Comparison of ENCODE assay signal across 14 cellular contexts in genomic region chr6:90369651-90370050, GRCh38.
DNase-seq lines count a peak whose midpoint lies in the region; ATAC-seq, FAIRE-seq and TF ChIP-seq lines count a peak whose summit lies in the region.
"Had no signal": no experiment of that assay in that cellular context is flagged by ENCODE, and none has a peak within 500 bp of the region (broad histone marks: within the 10 kb centered on the region; RNA-seq: fewer than 3 reads in every experiment).

No MANE protein-coding gene starts in this region.

- CTCF ChIA-PET in PC-9 (lab: Charles Lee) (interaction anchor here (1.5 kb wide), 1 partner anchor 429 kb away, joined by 12 read pairs; no protein-coding TSS in a partner anchor), endothelial cell of umbilical vein (lab: Charles Lee) (interaction anchor here (1.2 to 1.4 kb wide), 4 partner anchors 10 to 110 kb away, joined by 3 to 8 read pairs (median 4); no protein-coding TSS in a partner anchor)

- peaks cover 72% of the 10 kb centered on the region for H3K4me1 ChIP-seq in DOHH2 (ENCODE audit: control insufficient read depth, low read length)
- H3K4me1 ChIP-seq in PC-9 (replicated peaks; ENCODE audit: insufficient read depth): peaks cover 21% of the 10 kb centered on the region
- peaks cover 16% of the 10 kb centered on the region for H3K4me1 ChIP-seq in endothelial cell of umbilical vein (ENCODE audit: control insufficient read depth, extremely low read depth, insufficient read depth, low read length)

- H4K20me1 ChIP-seq in DOHH2 (ENCODE audit: control insufficient read depth, insufficient read depth, low read depth, low read length) (no peaks in the 10 kb centered on the region), PC-9 (ENCODE audit: insufficient read depth) (no peaks in the 10 kb centered on the region), endothelial cell of umbilical vein (replicated peaks; ENCODE audit: control insufficient read depth, extremely low read depth, insufficient read depth, low read length) (no peaks in the 10 kb centered on the region)

- peaks cover 1% of the 10 kb centered on the region for H3K36me3 Mint-ChIP-seq in progenitor cell of endocrine pancreas (ENCODE audit: insufficient read depth)
- H3K36me3 Mint-ChIP-seq: CD14-positive monocyte had no signal

- TF ChIP-seq CTCF in DOHH2 (IDR thresholded peaks at IDR 0.05; ENCODE audit: low read depth, low read length, poor library complexity, severe bottlenecking): no peak
- no peak for TF ChIP-seq CTCF in PC-9 (conservative IDR thresholded peaks at IDR 0.05)
- no peak for TF ChIP-seq CTCF in endothelial cell of umbilical vein (IDR thresholded peaks at IDR 0.05; ENCODE audit: extremely low read depth in 1 of 2, insufficient read depth in 1 of 2, low read depth in 1 of 2, low read length in 2 of 2)
- TF ChIP-seq CTCF in progenitor cell of endocrine pancreas (IDR thresholded peaks at IDR 0.05; ENCODE audit: unreplicated experiment): no peak

- no TSS peak for BruUV-seq in PC-9 (replicated peaks; lab: Mats Ljungman, UMichigan)
- BruUV-seq in endothelial cell of umbilical vein (replicated peaks; lab: Mats Ljungman, UMichigan): TSS peak; percentile 68

- H3K4me2 ChIP-seq in DOHH2 (ENCODE audit: low read length) (no peak overlapping the region), PC-9 (peak overlapping the region; percentile 32), endothelial cell of umbilical vein (ENCODE audit: insufficient read depth, low read length) (no peak overlapping the region)

- H3F3A ChIP-seq in DOHH2 (ENCODE audit: control insufficient read depth, insufficient read depth) (peaks cover 21% of the 10 kb centered on the region), PC-9 (ENCODE audit: insufficient read depth, low read depth) (peaks cover 17% of the 10 kb centered on the region)

- dilution Hi-C loops in endothelial cell of umbilical vein (cut with MboI; ENCODE audit: extremely low pct_ligation_motif_present, low sequenced_read_pairs): no loop called here

- H3K9me1 ChIP-seq in endothelial cell of umbilical vein (replicated peaks; ENCODE audit: control insufficient read depth, extremely low read depth, insufficient read depth, low read length): no peaks in the 10 kb centered on the region

- H3K4me1 Mint-ChIP-seq in progenitor cell of endocrine pancreas (ENCODE audit: low read depth): peaks cover 8% of the 10 kb centered on the region
- H3K4me1 Mint-ChIP-seq: CD14-positive monocyte had no signal

- peak overlapping the region; percentile 62 for H3K27ac Mint-ChIP-seq in progenitor cell of endocrine pancreas

- H3K27me3 Mint-ChIP-seq in progenitor cell of endocrine pancreas: peaks cover 6% of the 10 kb centered on the region

- H3K9me3 ChIP-seq in DOHH2 (ENCODE audit: control insufficient read depth, insufficient read depth, low read length) (peaks cover 13% of the 10 kb centered on the region; the same call in 1 of the 2 replicates), PC-9 (ENCODE audit: insufficient read depth, low read depth) (no peaks in the 10 kb centered on the region), endothelial cell of umbilical vein (replicated peaks; ENCODE audit: control insufficient read depth, insufficient read depth, low read length) (no peaks in the 10 kb centered on the region)

- H3K27ac ChIP-seq in DOHH2 (ENCODE audit: low read depth, low read length): 0 out of 2 replicates have a peak overlapping the region, but pooled peaks have one; percentile 3
- H3K27ac ChIP-seq in PC-9: peak overlapping the region; percentile 78
- H3K27ac ChIP-seq in endothelial cell of umbilical vein (ENCODE audit: insufficient read depth, low read depth, low read length): peak overlapping the region; percentile 73
- H3K27ac ChIP-seq: SK-N-MC had no signal

- intact Hi-C loops in PC-9 (cut with micrococcal nuclease; ENCODE audit: unreplicated experiment) (loop anchor here (1.0 to 2.0 kb wide), 3 partner anchors 42 to 151 kb away; no protein-coding TSS in a partner anchor), endothelial cell of umbilical vein (cut with micrococcal nuclease) (loop anchor here (1.0 kb wide), 4 partner anchors 73 to 360 kb away; partner anchors contain the start of gene BACH2)

- POLR2A ChIA-PET in PC-9 (lab: Charles Lee; ENCODE audit: unreplicated experiment): no interaction called here
- POLR2A ChIA-PET in endothelial cell of umbilical vein (lab: Charles Lee): no interaction called here

- H3K9me3 Mint-ChIP-seq in progenitor cell of endocrine pancreas (ENCODE audit: low read depth): peaks cover 5% of the 10 kb centered on the region

- no peak for TF ChIP-seq POLR2A in endothelial cell of umbilical vein (IDR thresholded peaks at IDR 0.05; ENCODE audit: low read depth, low read length)

- H2AFZ ChIP-seq in PC-9 (no peak overlapping the region), endothelial cell of umbilical vein (ENCODE audit: low read depth, low read length) (no peak overlapping the region)

- H3K4me3 ChIP-seq in DOHH2 (ENCODE audit: low read length) (no peak overlapping the region), PC-9 (no peak overlapping the region), endothelial cell of umbilical vein (replicated peaks in 1 of 3; ENCODE audit: insufficient read depth in 1 of 3, low read depth in 1 of 3, low read length in 3 of 3) (no peak overlapping the region)
- H3K4me3 ChIP-seq: SK-N-MC had no signal

- H3K9ac ChIP-seq in endothelial cell of umbilical vein (replicated peaks; ENCODE audit: extremely low read depth, insufficient read depth, low read length): no peak overlapping the region

- H3K79me2 ChIP-seq in DOHH2 (ENCODE audit: control insufficient read depth, low read length) (peaks cover 12% of the 10 kb centered on the region), PC-9 (ENCODE audit: low read depth) (no peaks in the 10 kb centered on the region), endothelial cell of umbilical vein (ENCODE audit: control insufficient read depth, insufficient read depth, low read length) (no peaks in the 10 kb centered on the region)

- H3K4me3 Mint-ChIP-seq in progenitor cell of endocrine pancreas (ENCODE audit: low read depth): no peak overlapping the region
- H3K4me3 Mint-ChIP-seq: CD14-positive monocyte had no signal

- H3K36me3 ChIP-seq in DOHH2 (ENCODE audit: control insufficient read depth, low read length) (peaks cover 10% of the 10 kb centered on the region; the same call in 1 of the 2 replicates), PC-9 (ENCODE audit: low read depth) (no peaks in the 10 kb centered on the region), endothelial cell of umbilical vein (ENCODE audit: control insufficient read depth in 2 of 2, extremely low read depth in 1 of 2, insufficient read depth in 2 of 2, low read length in 2 of 2) (no peaks in the 10 kb centered on the region)

- no peak for ATAC-seq in HG03457 (IDR thresholded peaks at IDR 0.05; ENCODE audit: unreplicated experiment)

- no peaks in the 10 kb centered on the region for H3K9me2 ChIP-seq in DOHH2 (replicated peaks; ENCODE audit: control insufficient read depth, low read length)
- H3K9me2 ChIP-seq in PC-9 (ENCODE audit: insufficient read depth): no peaks in the 10 kb centered on the region

- DNase-seq in PC-9: no peak
- DNase-seq in endothelial cell of umbilical vein (ENCODE audit: low read depth, low spot score): no peak
- DNase-seq in progenitor cell of endocrine pancreas (ENCODE audit: low spot score, unreplicated experiment): no peak
- no peak for DNase-seq in activated CD4-positive, CD25-positive, alpha-beta regulatory T cell (lab: John Stamatoyannopoulos, UW)
- no peak for DNase-seq in GF-D8 (lab: John Stamatoyannopoulos, UW)
- DNase-seq in KBM-7: no peak
- DNase-seq: activated CD8-positive, alpha-beta memory T cell treated with anti-CD3 and anti-CD28 coated beads for 24 hours; central memory CD4-positive, alpha-beta T cell; midbrain; stimulated activated naive CD4-positive, alpha-beta T cell treated with Interleukin-2 at 50 U/mL for 16 hours had no signal

- H3K27me3 ChIP-seq in DOHH2 (ENCODE audit: control insufficient read depth, low read length): no peaks in the 10 kb centered on the region
- no peaks in the 10 kb centered on the region for H3K27me3 ChIP-seq in PC-9 (ENCODE audit: insufficient read depth, low read depth)
- H3K27me3 ChIP-seq in endothelial cell of umbilical vein (ENCODE audit: control insufficient read depth in 2 of 2, insufficient read depth in 2 of 2, low read length in 2 of 2): no peaks in the 10 kb centered on the region

- no peak for FAIRE-seq in endothelial cell of umbilical vein (lab: Jason Lieb, UNC)

- in situ Hi-C loops in KBM-7 (cut with MboI; ENCODE audit: low pct_unique_long_range_greater_than_20kb, low sequenced_read_pairs): no loop called here

TF ChIP-seq in endothelial cell of umbilical vein, 7 proteins besides CTCF, POLR2A, EP300 and RAD21:
- TF ChIP-seq MAX (IDR thresholded peaks at IDR 0.05; ENCODE audit: insufficient read depth, insufficient read length): no peak
- TF ChIP-seq EZH2 (IDR thresholded peaks at IDR 0.05; ENCODE audit: borderline replicate concordance, low read depth, low read length, severe bottlenecking): no peak
- no peak for TF ChIP-seq POLR2AphosphoS5 (IDR thresholded peaks at IDR 0.05; ENCODE audit: insufficient read depth, low read depth, low read length)
- TF ChIP-seq GATA2 (IDR thresholded peaks at IDR 0.05; ENCODE audit: insufficient read depth, insufficient read length, low read depth, low read length): no peak
- no peak for TF ChIP-seq JUN (IDR thresholded peaks at IDR 0.05; ENCODE audit: borderline replicate concordance, insufficient read depth, insufficient read length, low read depth)
- no peak for TF ChIP-seq FOS (IDR thresholded peaks at IDR 0.05; ENCODE audit: borderline replicate concordance, insufficient read depth, low read length)
- TF ChIP-seq MYC (IDR thresholded peaks at IDR 0.05; ENCODE audit: low read depth, low read length): no peak
TF ChIP-seq in endothelial cell of umbilical vein: peak in this region for 0.

Comparison
In these comparisons a context has a peak if more than half of its experiments do, and no peak if none do; other contexts are left out.
1. H3K27ac ChIP-seq: peak in every context shown above with its lines; median percentile 78 in PC-9; 73 in endothelial cell of umbilical vein; 3 in DOHH2.